Comparison of ENCODE assay signal across 1 cellular context in genomic region chr20:1630186-1630585, GRCh38.
TF ChIP-seq lines count a peak whose summit lies in the region.

No MANE protein-coding gene starts in this region.

TF ChIP-seq in HepG2, 621 proteins besides CTCF, POLR2A, EP300 and RAD21 (continued from another document):
- TF ChIP-seq BATF2 (CRISPR knock-in tag; IDR thresholded peaks at IDR 0.05) = no peak
TF ChIP-seq in HepG2: peak in this region for 1.
